ENCODE assay signal across 2 cellular contexts in the genomic region with DNA sequence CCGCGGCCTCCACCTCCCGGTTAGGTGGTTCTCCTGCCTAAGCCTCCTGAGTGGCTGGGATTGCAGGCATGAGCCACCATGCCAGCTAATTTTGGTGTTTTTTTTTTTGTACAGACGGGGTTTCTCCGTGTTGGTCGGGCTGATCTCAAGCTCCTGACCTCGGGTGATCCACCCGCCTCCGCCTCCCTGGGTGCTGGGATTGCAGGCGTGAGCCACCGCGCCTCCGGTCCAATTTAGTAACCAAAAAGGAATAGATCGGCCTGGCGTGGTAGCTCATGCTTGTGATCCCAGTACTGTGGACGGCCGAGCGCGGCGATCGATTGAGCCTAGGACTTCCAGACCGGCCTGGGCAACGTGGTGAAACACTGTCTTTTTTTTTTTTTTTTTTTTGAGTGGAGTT. TPM values are rescaled to one million over a fixed set of nuclear protein-coding genes. Genes with fewer than 3 reads are reported as not detected.
"Had no signal": no experiment of that assay in that cellular context is flagged by ENCODE, and none has a peak within 500 bp of the region (broad histone marks: within the 10 kb centered on the region; RNA-seq: fewer than 3 reads in every experiment).

No MANE protein-coding gene starts in this region.

RNA-seq across cellular contexts. Expression of a gene that starts 12.6 kb away (rescaled TPM):
- total RNA-seq: activated CD4-positive, alpha-beta memory T cell treated with anti-CD3 and anti-CD28 coated beads for 36 hours; WTC11 had no signal
